Comparison of ENCODE assay signal across 1 cellular context in the genomic region with DNA sequence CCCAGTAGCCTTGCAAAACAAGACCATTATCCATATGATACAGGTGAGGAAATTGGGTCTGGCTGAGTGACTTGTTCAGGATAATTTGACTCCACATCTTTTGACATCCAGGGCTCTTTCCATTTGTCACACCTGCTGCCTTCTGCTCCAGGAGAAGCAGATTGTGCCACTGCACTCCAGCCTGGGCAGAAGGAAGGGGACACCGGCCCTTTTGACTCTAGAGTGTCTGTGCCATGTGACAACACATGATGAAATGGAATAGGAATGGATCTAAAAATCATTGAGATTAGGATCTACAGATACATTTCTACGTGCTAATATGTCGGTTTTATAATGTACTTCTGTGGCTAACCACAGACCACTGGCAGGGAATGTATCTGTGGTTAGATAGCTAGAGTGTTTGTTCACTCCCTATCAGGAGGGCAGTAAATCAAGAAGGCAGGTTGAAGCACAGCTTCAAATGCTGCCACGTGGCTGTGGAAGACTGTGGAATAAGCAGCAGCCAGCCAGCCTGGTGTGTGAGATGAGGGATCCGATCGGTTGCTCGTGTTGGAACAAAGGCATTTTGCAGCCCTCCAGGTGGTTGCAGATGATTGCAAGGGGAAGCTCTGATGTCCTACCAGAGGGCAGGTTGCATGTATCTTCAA.
TF ChIP-seq lines count a peak whose summit lies in the region.

No MANE protein-coding gene starts in this region.

TF ChIP-seq in K562, 482 proteins besides CTCF, POLR2A, EP300 and RAD21 (continued from another document and continues in another):
- TF ChIP-seq, protein P1, sequence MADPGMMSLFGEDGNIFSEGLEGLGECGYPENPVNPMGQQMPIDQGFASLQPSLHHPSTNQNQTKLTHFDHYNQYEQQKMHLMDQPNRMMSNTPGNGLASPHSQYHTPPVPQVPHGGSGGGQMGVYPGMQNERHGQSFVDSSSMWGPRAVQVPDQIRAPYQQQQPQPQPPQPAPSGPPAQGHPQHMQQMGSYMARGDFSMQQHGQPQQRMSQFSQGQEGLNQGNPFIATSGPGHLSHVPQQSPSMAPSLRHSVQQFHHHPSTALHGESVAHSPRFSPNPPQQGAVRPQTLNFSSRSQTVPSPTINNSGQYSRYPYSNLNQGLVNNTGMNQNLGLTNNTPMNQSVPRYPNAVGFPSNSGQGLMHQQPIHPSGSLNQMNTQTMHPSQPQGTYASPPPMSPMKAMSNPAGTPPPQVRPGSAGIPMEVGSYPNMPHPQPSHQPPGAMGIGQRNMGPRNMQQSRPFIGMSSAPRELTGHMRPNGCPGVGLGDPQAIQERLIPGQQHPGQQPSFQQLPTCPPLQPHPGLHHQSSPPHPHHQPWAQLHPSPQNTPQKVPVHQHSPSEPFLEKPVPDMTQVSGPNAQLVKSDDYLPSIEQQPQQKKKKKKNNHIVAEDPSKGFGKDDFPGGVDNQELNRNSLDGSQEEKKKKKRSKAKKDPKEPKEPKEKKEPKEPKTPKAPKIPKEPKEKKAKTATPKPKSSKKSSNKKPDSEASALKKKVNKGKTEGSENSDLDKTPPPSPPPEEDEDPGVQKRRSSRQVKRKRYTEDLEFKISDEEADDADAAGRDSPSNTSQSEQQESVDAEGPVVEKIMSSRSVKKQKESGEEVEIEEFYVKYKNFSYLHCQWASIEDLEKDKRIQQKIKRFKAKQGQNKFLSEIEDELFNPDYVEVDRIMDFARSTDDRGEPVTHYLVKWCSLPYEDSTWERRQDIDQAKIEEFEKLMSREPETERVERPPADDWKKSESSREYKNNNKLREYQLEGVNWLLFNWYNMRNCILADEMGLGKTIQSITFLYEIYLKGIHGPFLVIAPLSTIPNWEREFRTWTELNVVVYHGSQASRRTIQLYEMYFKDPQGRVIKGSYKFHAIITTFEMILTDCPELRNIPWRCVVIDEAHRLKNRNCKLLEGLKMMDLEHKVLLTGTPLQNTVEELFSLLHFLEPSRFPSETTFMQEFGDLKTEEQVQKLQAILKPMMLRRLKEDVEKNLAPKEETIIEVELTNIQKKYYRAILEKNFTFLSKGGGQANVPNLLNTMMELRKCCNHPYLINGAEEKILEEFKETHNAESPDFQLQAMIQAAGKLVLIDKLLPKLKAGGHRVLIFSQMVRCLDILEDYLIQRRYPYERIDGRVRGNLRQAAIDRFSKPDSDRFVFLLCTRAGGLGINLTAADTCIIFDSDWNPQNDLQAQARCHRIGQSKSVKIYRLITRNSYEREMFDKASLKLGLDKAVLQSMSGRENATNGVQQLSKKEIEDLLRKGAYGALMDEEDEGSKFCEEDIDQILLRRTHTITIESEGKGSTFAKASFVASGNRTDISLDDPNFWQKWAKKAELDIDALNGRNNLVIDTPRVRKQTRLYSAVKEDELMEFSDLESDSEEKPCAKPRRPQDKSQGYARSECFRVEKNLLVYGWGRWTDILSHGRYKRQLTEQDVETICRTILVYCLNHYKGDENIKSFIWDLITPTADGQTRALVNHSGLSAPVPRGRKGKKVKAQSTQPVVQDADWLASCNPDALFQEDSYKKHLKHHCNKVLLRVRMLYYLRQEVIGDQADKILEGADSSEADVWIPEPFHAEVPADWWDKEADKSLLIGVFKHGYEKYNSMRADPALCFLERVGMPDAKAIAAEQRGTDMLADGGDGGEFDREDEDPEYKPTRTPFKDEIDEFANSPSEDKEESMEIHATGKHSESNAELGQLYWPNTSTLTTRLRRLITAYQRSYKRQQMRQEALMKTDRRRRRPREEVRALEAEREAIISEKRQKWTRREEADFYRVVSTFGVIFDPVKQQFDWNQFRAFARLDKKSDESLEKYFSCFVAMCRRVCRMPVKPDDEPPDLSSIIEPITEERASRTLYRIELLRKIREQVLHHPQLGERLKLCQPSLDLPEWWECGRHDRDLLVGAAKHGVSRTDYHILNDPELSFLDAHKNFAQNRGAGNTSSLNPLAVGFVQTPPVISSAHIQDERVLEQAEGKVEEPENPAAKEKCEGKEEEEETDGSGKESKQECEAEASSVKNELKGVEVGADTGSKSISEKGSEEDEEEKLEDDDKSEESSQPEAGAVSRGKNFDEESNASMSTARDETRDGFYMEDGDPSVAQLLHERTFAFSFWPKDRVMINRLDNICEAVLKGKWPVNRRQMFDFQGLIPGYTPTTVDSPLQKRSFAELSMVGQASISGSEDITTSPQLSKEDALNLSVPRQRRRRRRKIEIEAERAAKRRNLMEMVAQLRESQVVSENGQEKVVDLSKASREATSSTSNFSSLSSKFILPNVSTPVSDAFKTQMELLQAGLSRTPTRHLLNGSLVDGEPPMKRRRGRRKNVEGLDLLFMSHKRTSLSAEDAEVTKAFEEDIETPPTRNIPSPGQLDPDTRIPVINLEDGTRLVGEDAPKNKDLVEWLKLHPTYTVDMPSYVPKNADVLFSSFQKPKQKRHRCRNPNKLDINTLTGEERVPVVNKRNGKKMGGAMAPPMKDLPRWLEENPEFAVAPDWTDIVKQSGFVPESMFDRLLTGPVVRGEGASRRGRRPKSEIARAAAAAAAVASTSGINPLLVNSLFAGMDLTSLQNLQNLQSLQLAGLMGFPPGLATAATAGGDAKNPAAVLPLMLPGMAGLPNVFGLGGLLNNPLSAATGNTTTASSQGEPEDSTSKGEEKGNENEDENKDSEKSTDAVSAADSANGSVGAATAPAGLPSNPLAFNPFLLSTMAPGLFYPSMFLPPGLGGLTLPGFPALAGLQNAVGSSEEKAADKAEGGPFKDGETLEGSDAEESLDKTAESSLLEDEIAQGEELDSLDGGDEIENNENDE (IDR thresholded peaks at IDR 0.05; ENCODE audit: low read depth, low read length), result no peak
- TF ChIP-seq NFIC (IDR thresholded peaks at IDR 0.05) (no peak), DACH1 (IDR thresholded peaks at IDR 0.05; ENCODE audit: partially characterized antibody) (no peak), NFATC3 (IDR thresholded peaks at IDR 0.05) (no peak), SNRNP70 (optimal IDR thresholded peaks at IDR 0.05; ENCODE audit: low read depth, low read length) (no peak), STAG1 (CRISPR knock-in tag; IDR thresholded peaks at IDR 0.05; ENCODE audit: borderline replicate concordance) (no peak), FOXJ2 (tag; IDR thresholded peaks at IDR 0.05) (no peak), JUN (IDR thresholded peaks at IDR 0.05; ENCODE audit: borderline replicate concordance, low read depth, low read length) (no peak), JUN (CRISPR knock-in tag; IDR thresholded peaks at IDR 0.05; ENCODE audit: borderline replicate concordance) (no peak), SRSF3 (IDR thresholded peaks at IDR 0.05; ENCODE audit: insufficient read depth, low read length) (no peak), PHTF2 (CRISPR knock-in tag; IDR thresholded peaks at IDR 0.05) (no peak), MAFK (IDR thresholded peaks at IDR 0.05; ENCODE audit: low read length) (no peak), SP2 (IDR thresholded peaks at IDR 0.05; ENCODE audit: extremely low read depth, low read depth, low read length, poor library complexity, severe bottlenecking) (no peak), L3MBTL2 (IDR thresholded peaks at IDR 0.05) (peak; percentile 82), ESRRB (CRISPR knock-in tag; IDR thresholded peaks at IDR 0.05; ENCODE audit: borderline replicate concordance) (no peak), FOXA3 (CRISPR knock-in tag; conservative IDR thresholded peaks at IDR 0.05 in 1 of 2, IDR thresholded peaks at IDR 0.05 in 1 of 2) (peak in 1 of 2 experiments; percentile 83; a peak in 2 of 4 replicates), CREBBP (IDR thresholded peaks at IDR 0.05; ENCODE audit: low read depth, low read length) (no peak), PHF21A (IDR thresholded peaks at IDR 0.05; ENCODE audit: borderline replicate concordance, low read depth) (no peak), TAF15 (IDR thresholded peaks at IDR 0.05; ENCODE audit: low read depth, low read length) (no peak), NR2F6 (CRISPR knock-in tag; IDR thresholded peaks at IDR 0.05) (no peak), JUNB (CRISPR knock-in tag; conservative IDR thresholded peaks at IDR 0.05) (no peak), FOXK2 (conservative IDR thresholded peaks at IDR 0.05 in 1 of 2, IDR thresholded peaks at IDR 0.05 in 1 of 2; ENCODE audit: low read depth in 2 of 2) (no peak), FOSL1 (tag; conservative IDR thresholded peaks at IDR 0.05) (no peak), KHSRP (IDR thresholded peaks at IDR 0.05) (no peak), ILK (tag; IDR thresholded peaks at IDR 0.05; ENCODE audit: borderline replicate concordance, low read depth) (no peak), CBX5 (IDR thresholded peaks at IDR 0.05; ENCODE audit: borderline replicate concordance, low read depth) (no peak), TEAD1 (CRISPR knock-in tag; IDR thresholded peaks at IDR 0.05) (peak; percentile 68 to 93; a peak in 3 of 4 replicates), ZNF146 (CRISPR knock-in tag; IDR thresholded peaks at IDR 0.05; ENCODE audit: unreplicated experiment) (no peak), NFE2L1 (tag; IDR thresholded peaks at IDR 0.05; ENCODE audit: borderline replicate concordance, low read depth) (no peak)
- TF ChIP-seq, protein P2, sequence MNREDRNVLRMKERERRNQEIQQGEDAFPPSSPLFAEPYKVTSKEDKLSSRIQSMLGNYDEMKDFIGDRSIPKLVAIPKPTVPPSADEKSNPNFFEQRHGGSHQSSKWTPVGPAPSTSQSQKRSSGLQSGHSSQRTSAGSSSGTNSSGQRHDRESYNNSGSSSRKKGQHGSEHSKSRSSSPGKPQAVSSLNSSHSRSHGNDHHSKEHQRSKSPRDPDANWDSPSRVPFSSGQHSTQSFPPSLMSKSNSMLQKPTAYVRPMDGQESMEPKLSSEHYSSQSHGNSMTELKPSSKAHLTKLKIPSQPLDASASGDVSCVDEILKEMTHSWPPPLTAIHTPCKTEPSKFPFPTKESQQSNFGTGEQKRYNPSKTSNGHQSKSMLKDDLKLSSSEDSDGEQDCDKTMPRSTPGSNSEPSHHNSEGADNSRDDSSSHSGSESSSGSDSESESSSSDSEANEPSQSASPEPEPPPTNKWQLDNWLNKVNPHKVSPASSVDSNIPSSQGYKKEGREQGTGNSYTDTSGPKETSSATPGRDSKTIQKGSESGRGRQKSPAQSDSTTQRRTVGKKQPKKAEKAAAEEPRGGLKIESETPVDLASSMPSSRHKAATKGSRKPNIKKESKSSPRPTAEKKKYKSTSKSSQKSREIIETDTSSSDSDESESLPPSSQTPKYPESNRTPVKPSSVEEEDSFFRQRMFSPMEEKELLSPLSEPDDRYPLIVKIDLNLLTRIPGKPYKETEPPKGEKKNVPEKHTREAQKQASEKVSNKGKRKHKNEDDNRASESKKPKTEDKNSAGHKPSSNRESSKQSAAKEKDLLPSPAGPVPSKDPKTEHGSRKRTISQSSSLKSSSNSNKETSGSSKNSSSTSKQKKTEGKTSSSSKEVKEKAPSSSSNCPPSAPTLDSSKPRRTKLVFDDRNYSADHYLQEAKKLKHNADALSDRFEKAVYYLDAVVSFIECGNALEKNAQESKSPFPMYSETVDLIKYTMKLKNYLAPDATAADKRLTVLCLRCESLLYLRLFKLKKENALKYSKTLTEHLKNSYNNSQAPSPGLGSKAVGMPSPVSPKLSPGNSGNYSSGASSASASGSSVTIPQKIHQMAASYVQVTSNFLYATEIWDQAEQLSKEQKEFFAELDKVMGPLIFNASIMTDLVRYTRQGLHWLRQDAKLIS (CRISPR knock-in tag; IDR thresholded peaks at IDR 0.05), result no peak
- TF ChIP-seq, protein P3, sequence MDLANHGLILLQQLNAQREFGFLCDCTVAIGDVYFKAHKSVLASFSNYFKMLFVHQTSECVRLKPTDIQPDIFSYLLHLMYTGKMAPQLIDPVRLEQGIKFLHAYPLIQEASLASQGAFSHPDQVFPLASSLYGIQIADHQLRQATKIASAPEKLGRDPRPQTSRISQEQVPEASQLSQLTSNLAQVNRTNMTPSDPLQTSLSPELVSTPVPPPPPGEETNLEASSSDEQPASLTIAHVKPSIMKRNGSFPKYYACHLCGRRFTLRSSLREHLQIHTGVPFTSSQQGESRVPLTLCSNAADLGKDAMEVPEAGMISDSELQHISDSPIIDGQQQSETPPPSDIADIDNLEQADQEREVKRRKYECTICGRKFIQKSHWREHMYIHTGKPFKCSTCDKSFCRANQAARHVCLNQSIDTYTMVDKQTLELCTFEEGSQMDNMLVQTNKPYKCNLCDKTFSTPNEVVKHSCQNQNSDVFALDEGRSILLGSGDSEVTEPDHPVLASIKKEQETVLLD (IDR thresholded peaks at IDR 0.05), result no peak
- TF ChIP-seq, protein P4, sequence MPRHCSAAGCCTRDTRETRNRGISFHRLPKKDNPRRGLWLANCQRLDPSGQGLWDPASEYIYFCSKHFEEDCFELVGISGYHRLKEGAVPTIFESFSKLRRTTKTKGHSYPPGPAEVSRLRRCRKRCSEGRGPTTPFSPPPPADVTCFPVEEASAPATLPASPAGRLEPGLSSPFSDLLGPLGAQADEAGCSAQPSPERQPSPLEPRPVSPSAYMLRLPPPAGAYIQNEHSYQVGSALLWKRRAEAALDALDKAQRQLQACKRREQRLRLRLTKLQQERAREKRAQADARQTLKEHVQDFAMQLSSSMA (CRISPR knock-in tag; IDR thresholded peaks at IDR 0.05), result no peak
- TF ChIP-seq, protein P5, sequence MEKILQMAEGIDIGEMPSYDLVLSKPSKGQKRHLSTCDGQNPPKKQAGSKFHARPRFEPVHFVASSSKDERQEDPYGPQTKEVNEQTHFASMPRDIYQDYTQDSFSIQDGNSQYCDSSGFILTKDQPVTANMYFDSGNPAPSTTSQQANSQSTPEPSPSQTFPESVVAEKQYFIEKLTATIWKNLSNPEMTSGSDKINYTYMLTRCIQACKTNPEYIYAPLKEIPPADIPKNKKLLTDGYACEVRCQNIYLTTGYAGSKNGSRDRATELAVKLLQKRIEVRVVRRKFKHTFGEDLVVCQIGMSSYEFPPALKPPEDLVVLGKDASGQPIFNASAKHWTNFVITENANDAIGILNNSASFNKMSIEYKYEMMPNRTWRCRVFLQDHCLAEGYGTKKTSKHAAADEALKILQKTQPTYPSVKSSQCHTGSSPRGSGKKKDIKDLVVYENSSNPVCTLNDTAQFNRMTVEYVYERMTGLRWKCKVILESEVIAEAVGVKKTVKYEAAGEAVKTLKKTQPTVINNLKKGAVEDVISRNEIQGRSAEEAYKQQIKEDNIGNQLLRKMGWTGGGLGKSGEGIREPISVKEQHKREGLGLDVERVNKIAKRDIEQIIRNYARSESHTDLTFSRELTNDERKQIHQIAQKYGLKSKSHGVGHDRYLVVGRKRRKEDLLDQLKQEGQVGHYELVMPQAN (IDR thresholded peaks at IDR 0.05; ENCODE audit: borderline replicate concordance), result no peak
- TF ChIP-seq, protein P6, sequence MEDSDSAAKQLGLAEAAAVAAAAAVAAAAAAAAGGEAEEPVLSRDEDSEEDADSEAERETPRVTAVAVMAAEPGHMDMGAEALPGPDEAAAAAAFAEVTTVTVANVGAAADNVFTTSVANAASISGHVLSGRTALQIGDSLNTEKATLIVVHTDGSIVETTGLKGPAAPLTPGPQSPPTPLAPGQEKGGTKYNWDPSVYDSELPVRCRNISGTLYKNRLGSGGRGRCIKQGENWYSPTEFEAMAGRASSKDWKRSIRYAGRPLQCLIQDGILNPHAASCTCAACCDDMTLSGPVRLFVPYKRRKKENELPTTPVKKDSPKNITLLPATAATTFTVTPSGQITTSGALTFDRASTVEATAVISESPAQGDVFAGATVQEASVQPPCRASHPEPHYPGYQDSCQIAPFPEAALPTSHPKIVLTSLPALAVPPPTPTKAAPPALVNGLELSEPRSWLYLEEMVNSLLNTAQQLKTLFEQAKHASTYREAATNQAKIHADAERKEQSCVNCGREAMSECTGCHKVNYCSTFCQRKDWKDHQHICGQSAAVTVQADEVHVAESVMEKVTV (CRISPR knock-in tag; IDR thresholded peaks at IDR 0.05), result no peak
